1 cellular context compared by ENCODE assay signal in the genomic region with DNA sequence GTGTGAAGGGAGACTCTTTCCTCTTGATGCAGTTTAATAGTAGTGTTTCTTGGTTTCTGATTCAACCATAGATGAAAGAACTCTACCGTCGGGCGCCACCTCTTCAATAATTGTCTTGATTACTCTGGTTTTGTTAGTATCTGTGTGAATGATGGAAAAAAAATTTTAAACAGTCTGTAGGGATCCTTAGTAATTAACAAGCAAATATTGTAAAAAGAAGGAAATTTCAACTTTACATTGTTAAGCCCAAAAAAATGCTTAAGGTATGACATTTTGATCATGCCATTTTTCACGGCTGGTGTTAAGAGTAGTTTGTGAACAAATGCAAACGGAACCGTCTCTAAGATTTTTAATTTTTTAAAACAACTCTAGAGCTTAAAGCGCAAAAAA.
A peak's percentile ranks its signal among the peaks of the same experiment; 100 is the strongest.
TF ChIP-seq lines count a peak whose summit lies in the region.

No MANE protein-coding gene starts in this region.

TF ChIP-seq in HEK293, 187 proteins besides CTCF, POLR2A, EP300 and RAD21 (continued from another document):
- TF ChIP-seq, protein P1, sequence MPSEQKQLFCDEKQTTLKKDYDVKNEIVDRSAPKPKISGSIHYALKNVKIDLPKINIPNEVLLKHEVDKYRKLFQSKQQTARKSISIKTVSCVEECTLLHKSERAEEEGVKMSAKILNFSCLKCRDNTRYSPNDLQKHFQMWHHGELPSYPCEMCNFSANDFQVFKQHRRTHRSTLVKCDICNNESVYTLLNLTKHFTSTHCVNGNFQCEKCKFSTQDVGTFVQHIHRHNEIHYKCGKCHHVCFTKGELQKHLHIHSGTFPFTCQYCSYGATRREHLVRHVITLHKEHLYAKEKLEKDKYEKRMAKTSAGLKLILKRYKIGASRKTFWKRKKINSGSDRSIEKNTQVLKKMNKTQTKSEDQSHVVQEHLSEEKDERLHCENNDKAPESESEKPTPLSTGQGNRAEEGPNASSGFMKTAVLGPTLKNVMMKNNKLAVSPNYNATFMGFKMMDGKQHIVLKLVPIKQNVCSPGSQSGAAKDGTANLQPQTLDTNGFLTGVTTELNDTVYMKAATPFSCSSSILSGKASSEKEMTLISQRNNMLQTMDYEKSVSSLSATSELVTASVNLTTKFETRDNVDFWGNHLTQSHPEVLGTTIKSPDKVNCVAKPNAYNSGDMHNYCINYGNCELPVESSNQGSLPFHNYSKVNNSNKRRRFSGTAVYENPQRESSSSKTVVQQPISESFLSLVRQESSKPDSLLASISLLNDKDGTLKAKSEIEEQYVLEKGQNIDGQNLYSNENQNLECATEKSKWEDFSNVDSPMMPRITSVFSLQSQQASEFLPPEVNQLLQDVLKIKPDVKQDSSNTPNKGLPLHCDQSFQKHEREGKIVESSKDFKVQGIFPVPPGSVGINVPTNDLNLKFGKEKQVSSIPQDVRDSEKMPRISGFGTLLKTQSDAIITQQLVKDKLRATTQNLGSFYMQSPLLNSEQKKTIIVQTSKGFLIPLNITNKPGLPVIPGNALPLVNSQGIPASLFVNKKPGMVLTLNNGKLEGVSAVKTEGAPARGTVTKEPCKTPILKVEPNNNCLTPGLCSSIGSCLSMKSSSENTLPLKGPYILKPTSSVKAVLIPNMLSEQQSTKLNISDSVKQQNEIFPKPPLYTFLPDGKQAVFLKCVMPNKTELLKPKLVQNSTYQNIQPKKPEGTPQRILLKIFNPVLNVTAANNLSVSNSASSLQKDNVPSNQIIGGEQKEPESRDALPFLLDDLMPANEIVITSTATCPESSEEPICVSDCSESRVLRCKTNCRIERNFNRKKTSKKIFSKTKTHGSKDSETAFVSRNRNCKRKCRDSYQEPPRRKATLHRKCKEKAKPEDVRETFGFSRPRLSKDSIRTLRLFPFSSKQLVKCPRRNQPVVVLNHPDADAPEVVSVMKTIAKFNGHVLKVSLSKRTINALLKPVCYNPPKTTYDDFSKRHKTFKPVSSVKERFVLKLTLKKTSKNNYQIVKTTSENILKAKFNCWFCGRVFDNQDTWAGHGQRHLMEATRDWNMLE (tag by site-specific recombination; conservative IDR thresholded peaks at IDR 0.05; ENCODE audit: low read depth) = peak; percentile 82
- TF ChIP-seq, protein P2, sequence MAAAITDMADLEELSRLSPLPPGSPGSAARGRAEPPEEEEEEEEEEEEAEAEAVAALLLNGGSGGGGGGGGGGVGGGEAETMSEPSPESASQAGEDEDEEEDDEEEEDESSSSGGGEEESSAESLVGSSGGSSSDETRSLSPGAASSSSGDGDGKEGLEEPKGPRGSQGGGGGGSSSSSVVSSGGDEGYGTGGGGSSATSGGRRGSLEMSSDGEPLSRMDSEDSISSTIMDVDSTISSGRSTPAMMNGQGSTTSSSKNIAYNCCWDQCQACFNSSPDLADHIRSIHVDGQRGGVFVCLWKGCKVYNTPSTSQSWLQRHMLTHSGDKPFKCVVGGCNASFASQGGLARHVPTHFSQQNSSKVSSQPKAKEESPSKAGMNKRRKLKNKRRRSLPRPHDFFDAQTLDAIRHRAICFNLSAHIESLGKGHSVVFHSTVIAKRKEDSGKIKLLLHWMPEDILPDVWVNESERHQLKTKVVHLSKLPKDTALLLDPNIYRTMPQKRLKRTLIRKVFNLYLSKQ (tag by site-specific recombination; IDR thresholded peaks at IDR 0.05; ENCODE audit: borderline replicate concordance) = no peak
